Comparison of ENCODE assay signal across 1 cellular context in the genomic region with DNA sequence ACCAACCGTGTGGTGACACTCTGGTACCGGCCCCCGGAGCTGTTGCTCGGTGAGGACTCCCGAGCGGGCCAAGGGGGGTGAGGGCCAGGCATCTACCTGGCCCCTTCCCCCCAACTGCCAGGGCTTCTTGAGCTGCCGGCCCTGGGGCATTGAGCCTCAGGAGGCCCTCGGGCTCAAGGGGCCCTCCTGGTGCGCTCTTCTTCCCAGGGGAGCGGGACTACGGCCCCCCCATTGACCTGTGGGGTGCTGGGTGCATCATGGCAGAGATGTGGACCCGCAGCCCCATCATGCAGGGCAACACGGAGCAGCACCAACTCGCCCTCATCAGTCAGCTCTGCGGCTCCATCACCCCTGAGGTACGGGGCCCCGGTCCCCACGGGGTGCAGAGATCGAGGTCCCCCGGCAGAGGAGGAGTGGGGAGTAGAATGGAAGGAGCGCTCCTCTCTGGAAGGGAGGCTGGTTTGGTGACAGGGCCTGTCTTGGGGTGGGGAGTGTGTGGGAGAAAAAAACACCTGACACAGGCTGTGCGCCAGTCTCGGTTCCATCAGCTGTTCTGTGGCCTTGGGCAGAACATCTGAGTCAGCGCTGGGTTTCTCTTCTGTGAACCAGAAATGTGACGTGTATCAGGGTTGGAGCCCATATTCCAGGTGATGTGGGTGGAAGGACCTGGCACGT.
TF ChIP-seq lines count a peak whose summit lies in the region.

No MANE protein-coding gene starts in this region.

TF ChIP-seq in H1, 55 proteins besides CTCF, POLR2A, EP300 and RAD21:
- TF ChIP-seq EGR1 (IDR thresholded peaks at IDR 0.05; ENCODE audit: borderline replicate concordance, low read depth, low read length) (no peak), MAFK (IDR thresholded peaks at IDR 0.05; ENCODE audit: low read depth, low read length) (no peak), SIRT6 (IDR thresholded peaks at IDR 0.05; ENCODE audit: low read length) (no peak), HDAC2 (IDR thresholded peaks at IDR 0.05; ENCODE audit: borderline replicate concordance in 1 of 2, low read depth in 2 of 2, low read length in 2 of 2) (no peak), GABPA (IDR thresholded peaks at IDR 0.05; ENCODE audit: borderline replicate concordance, insufficient read depth, low read length) (no peak), SIN3A (conservative IDR thresholded peaks at IDR 0.05 in 1 of 2, IDR thresholded peaks at IDR 0.05 in 1 of 2; ENCODE audit: low read depth in 1 of 2, low read length in 2 of 2) (no peak), SP4 (IDR thresholded peaks at IDR 0.05; ENCODE audit: low read length) (no peak), BACH1 (IDR thresholded peaks at IDR 0.05; ENCODE audit: low read length) (no peak), EZH2 (IDR thresholded peaks at IDR 0.05; ENCODE audit: low read depth, low read length, severe bottlenecking) (no peak), CEBPB (IDR thresholded peaks at IDR 0.05; ENCODE audit: low read depth, low read length) (no peak), CBX5 (IDR thresholded peaks at IDR 0.05; ENCODE audit: low read depth, low read length) (no peak), KDM1A (IDR thresholded peaks at IDR 0.05; ENCODE audit: borderline replicate concordance, low read length) (no peak), JUN (IDR thresholded peaks at IDR 0.05; ENCODE audit: low read depth, low read length) (no peak), JUND (IDR thresholded peaks at IDR 0.05; ENCODE audit: low read length) (no peak), HDAC6 (IDR thresholded peaks at IDR 0.05; ENCODE audit: low read depth, low read length) (no peak), RNF2 (IDR thresholded peaks at IDR 0.05; ENCODE audit: borderline replicate concordance, low read depth, low read length, missing control alignments, poor library complexity, severe bottlenecking) (no peak)
- TF ChIP-seq, protein P1, sequence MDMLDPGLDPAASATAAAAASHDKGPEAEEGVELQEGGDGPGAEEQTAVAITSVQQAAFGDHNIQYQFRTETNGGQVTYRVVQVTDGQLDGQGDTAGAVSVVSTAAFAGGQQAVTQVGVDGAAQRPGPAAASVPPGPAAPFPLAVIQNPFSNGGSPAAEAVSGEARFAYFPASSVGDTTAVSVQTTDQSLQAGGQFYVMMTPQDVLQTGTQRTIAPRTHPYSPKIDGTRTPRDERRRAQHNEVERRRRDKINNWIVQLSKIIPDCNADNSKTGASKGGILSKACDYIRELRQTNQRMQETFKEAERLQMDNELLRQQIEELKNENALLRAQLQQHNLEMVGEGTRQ (IDR thresholded peaks at IDR 0.05; ENCODE audit: low read length), result no peak
- TF ChIP-seq, protein P2, sequence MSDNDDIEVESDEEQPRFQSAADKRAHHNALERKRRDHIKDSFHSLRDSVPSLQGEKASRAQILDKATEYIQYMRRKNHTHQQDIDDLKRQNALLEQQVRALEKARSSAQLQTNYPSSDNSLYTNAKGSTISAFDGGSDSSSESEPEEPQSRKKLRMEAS (IDR thresholded peaks at IDR 0.05), result no peak
- TF ChIP-seq, protein P3, sequence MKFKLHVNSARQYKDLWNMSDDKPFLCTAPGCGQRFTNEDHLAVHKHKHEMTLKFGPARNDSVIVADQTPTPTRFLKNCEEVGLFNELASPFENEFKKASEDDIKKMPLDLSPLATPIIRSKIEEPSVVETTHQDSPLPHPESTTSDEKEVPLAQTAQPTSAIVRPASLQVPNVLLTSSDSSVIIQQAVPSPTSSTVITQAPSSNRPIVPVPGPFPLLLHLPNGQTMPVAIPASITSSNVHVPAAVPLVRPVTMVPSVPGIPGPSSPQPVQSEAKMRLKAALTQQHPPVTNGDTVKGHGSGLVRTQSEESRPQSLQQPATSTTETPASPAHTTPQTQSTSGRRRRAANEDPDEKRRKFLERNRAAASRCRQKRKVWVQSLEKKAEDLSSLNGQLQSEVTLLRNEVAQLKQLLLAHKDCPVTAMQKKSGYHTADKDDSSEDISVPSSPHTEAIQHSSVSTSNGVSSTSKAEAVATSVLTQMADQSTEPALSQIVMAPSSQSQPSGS (IDR thresholded peaks at IDR 0.05; ENCODE audit: low read length), result no peak
